In genomic region chr5:158807-159447, GRCh38 we compare ENCODE assay signal across 25 cellular contexts. TPM values are rescaled to one million over a fixed set of nuclear protein-coding genes. Genes with fewer than 3 reads are reported as not detected.
DNase-seq lines count a peak whose midpoint lies in the region; ATAC-seq and TF ChIP-seq lines count a peak whose summit lies in the region.
"Had no signal": no experiment of that assay in that cellular context is flagged by ENCODE, and none has a peak within 500 bp of the region (broad histone marks: within the 10 kb centered on the region; RNA-seq: fewer than 3 reads in every experiment).

No MANE protein-coding gene starts in this region.

- peaks cover 41% of the 10 kb centered on the region for H3K4me1 Mint-ChIP-seq in nephron progenitor cell
- H3K4me1 Mint-ChIP-seq in activated CD4-positive, alpha-beta T cell treated with anti-CD3 and anti-CD28 coated beads for 36 hours: no peaks in the 10 kb centered on the region
- H3K4me1 Mint-ChIP-seq: CD4-positive, CD25-positive, alpha-beta regulatory T cell; naive B cell had no signal

- H3K4me3 ChIP-seq in SJSA1 (no peak overlapping the region), uterus (no peak overlapping the region)
- H3K4me3 ChIP-seq: HAP-1, ovary, upper lobe of left lung had no signal

- intact Hi-C loops in cardiac septum (cut with DNase I) (no loop called here), Right ventricle myocardium superior (cut with DNase I) (no loop called here), uterus (cut with DNase I; ENCODE audit: low total_unique reads) (no loop called here)
- intact Hi-C loops in activated CD4-positive, alpha-beta T cell treated with anti-CD3 and anti-CD28 coated beads for 36 hours (cut with DNase I, micrococcal nuclease): no loop called here

- CTCF ChIA-PET in activated CD4-positive, alpha-beta T cell treated with anti-CD3 and anti-CD28 coated beads for 36 hours (lab: Charles Lee): no interaction called here

- peak overlapping the region; percentile 29 for H3K27ac Mint-ChIP-seq in nephron progenitor cell
- no peak overlapping the region for H3K27ac Mint-ChIP-seq in activated CD4-positive, alpha-beta T cell treated with anti-CD3 and anti-CD28 coated beads for 36 hours
- H3K27ac Mint-ChIP-seq: CD4-positive, CD25-positive, alpha-beta regulatory T cell; naive B cell had no signal

- DNase-seq in cardiac septum (ENCODE audit: low spot score) (peak; percentile 36), Right ventricle myocardium superior (no peak), SJSA1 (ENCODE audit: low read depth in 1 of 2, low spot score in 2 of 2) (no peak), nephron progenitor cell (no peak), uterus (no peak)
- DNase-seq in activated CD4-positive, alpha-beta T cell treated with anti-CD3 and anti-CD28 coated beads for 36 hours: no peak
- DNase-seq: activated CD4-positive, alpha-beta T cell treated with anti-CD3 and anti-CD28 coated beads, Interleukin-2, amount 50 U/mL, for 48 hours; CD4-positive, CD25-positive, alpha-beta regulatory T cell; DMS 273 treated with DMSO at 0.1 percent for 48 hours; Karpas-422; naive B cell; NCI-H2107; NCI-H524; ovary; right cardiac atrium; stimulated activated CD4-positive, alpha-beta T cell treated with anti-CD3 and anti-CD28 coated beads, Interleukin-15, amount 100 ng/mL, for 24 hours had no signal

- TF ChIP-seq CTCF in nephron progenitor cell (IDR thresholded peaks at IDR 0.05): no peak
- TF ChIP-seq CTCF in uterus (IDR thresholded peaks at IDR 0.05): no peak

- peaks cover 31% of the 10 kb centered on the region for H3K4me1 ChIP-seq in SJSA1 (replicated peaks)
- no peaks in the 10 kb centered on the region for H3K4me1 ChIP-seq in uterus
- H3K4me1 ChIP-seq: HAP-1, upper lobe of left lung had no signal

- H3K36me3 ChIP-seq in SJSA1 (no peaks in the 10 kb centered on the region), uterus (no peaks in the 10 kb centered on the region)
- H3K36me3 ChIP-seq: ovary, upper lobe of left lung had no signal

- H3K27ac ChIP-seq in SJSA1: peak overlapping the region; percentile 51; the same call in 1 of the 2 replicates
- H3K27ac ChIP-seq in uterus: no peak overlapping the region
- H3K27ac ChIP-seq: ovary, upper lobe of left lung, VCaP had no signal

- POLR2A ChIA-PET in activated CD4-positive, alpha-beta T cell treated with anti-CD3 and anti-CD28 coated beads for 36 hours (lab: Charles Lee): no interaction called here

- peaks cover 3% of the 10 kb centered on the region for H3K27me3 Mint-ChIP-seq in nephron progenitor cell (ENCODE audit: low read depth, poor library complexity)
- peaks cover 4% of the 10 kb centered on the region for H3K27me3 Mint-ChIP-seq in activated CD4-positive, alpha-beta T cell treated with anti-CD3 and anti-CD28 coated beads for 36 hours

- ATAC-seq in Right ventricle myocardium superior (ENCODE audit: poor library complexity) (no peak), GM21360 (IDR thresholded peaks at IDR 0.05; ENCODE audit: unreplicated experiment) (no peak)
- ATAC-seq in activated CD4-positive, alpha-beta T cell treated with anti-CD3 and anti-CD28 coated beads for 36 hours: no peak
- ATAC-seq: left cardiac atrium, right cardiac atrium, SK-N-SH treated with all-trans-retinoic acid at 6 μM for 48 hours had no signal

- no peaks in the 10 kb centered on the region for H3K9me3 ChIP-seq in SJSA1 (replicated peaks)
- no peaks in the 10 kb centered on the region for H3K9me3 ChIP-seq in uterus
- H3K9me3 ChIP-seq: HAP-1, ovary, upper lobe of left lung had no signal

- no peak for TF ChIP-seq POLR2A in uterus (IDR thresholded peaks at IDR 0.05)

- H3K4me3 Mint-ChIP-seq in nephron progenitor cell: no peak overlapping the region
- H3K4me3 Mint-ChIP-seq in activated CD4-positive, alpha-beta T cell treated with anti-CD3 and anti-CD28 coated beads for 36 hours: no peak overlapping the region
- H3K4me3 Mint-ChIP-seq: CD4-positive, CD25-positive, alpha-beta regulatory T cell; naive B cell had no signal

- H3K9me3 Mint-ChIP-seq in nephron progenitor cell: peaks cover 3% of the 10 kb centered on the region
- no peaks in the 10 kb centered on the region for H3K9me3 Mint-ChIP-seq in activated CD4-positive, alpha-beta T cell treated with anti-CD3 and anti-CD28 coated beads for 36 hours (ENCODE audit: low read depth)
- H3K9me3 Mint-ChIP-seq: naive B cell had no signal

- H3K27me3 ChIP-seq in SJSA1 (replicated peaks) (no peaks in the 10 kb centered on the region), uterus (no peaks in the 10 kb centered on the region)
- H3K27me3 ChIP-seq: ovary, upper lobe of left lung had no signal

- H3K36me3 Mint-ChIP-seq in nephron progenitor cell (ENCODE audit: low read depth): peaks cover 44% of the 10 kb centered on the region
- no peaks in the 10 kb centered on the region for H3K36me3 Mint-ChIP-seq in activated CD4-positive, alpha-beta T cell treated with anti-CD3 and anti-CD28 coated beads for 36 hours (ENCODE audit: low read depth)
- H3K36me3 Mint-ChIP-seq: CD4-positive, CD25-positive, alpha-beta regulatory T cell; naive B cell had no signal

RNA-seq across cellular contexts. Expression of gene LRRC14B, which starts 32.4 kb away (rescaled TPM):
- total RNA-seq in cardiac septum: 8.5 TPM
- 103 TPM for total RNA-seq in Right ventricle myocardium superior
- total RNA-seq in SJSA1 (2014; rRNA removed; shearing (Covaris generic)): not detected in 2 replicates
- total RNA-seq in uterus: not detected
- total RNA-seq in activated CD4-positive, alpha-beta T cell treated with anti-CD3 and anti-CD28 coated beads for 36 hours: under 1 TPM in 1 of 2 experiments, not detected in 1; 0.11 TPM
- total RNA-seq: CD4-positive, CD25-positive, alpha-beta regulatory T cell; dermis blood vessel endothelial cell; RPMI7951; T-helper 2 cell treated with Interferon-gamma antibody and Interleukin-4, amounts not matched to agents 100 ng/mL and 5 ng/mL, for 36 hours; upper lobe of left lung had no signal

RNA-seq across cellular contexts. Expression of gene CCDC127, which starts 59.0 kb away (rescaled TPM):
- total RNA-seq in cardiac septum (9.6 TPM), Right ventricle myocardium superior (8.1 TPM), uterus (10 to 100 TPM in 1 of 4 donors, 1 to 10 TPM in 3; 2.6 to 10.2 (median 6.0) TPM)
- 3.6 and 4.0 TPM in 2 replicates for total RNA-seq in SJSA1 (2014; rRNA removed; shearing (Covaris generic))
- 1 to 10 TPM; 6.0 to 7.0 TPM for total RNA-seq in activated CD4-positive, alpha-beta T cell treated with anti-CD3 and anti-CD28 coated beads for 36 hours

RNA-seq across cellular contexts. Expression of gene SDHA, which starts 59.2 kb away (rescaled TPM):
- 580 TPM for total RNA-seq in cardiac septum
- total RNA-seq in Right ventricle myocardium superior: 837 TPM
- total RNA-seq in SJSA1 (2014; rRNA removed; shearing (Covaris generic)): 57.1 and 63.5 TPM in 2 replicates
- total RNA-seq in uterus: 10 to 100 TPM; 39.1 to 97.1 (median 65.4) TPM
- 100 to 1,000 TPM; 104 to 121 TPM for total RNA-seq in activated CD4-positive, alpha-beta T cell treated with anti-CD3 and anti-CD28 coated beads for 36 hours

Comparison
In these comparisons a context has a peak if more than half of its experiments do, and no peak if none do; other contexts are left out.
1. RNA of gene LRRC14B, which starts 32.4 kb away (total RNA-seq): 103 TPM in Right ventricle myocardium superior (single experiment); 8.5 TPM in cardiac septum (single experiment), 0.11 TPM in activated CD4-positive, alpha-beta T cell treated with anti-CD3 and anti-CD28 coated beads for 36 hours, not detected in SJSA1 and not detected in uterus; every median in the first group is over 10 times any median in the second.